In the genomic region with DNA sequence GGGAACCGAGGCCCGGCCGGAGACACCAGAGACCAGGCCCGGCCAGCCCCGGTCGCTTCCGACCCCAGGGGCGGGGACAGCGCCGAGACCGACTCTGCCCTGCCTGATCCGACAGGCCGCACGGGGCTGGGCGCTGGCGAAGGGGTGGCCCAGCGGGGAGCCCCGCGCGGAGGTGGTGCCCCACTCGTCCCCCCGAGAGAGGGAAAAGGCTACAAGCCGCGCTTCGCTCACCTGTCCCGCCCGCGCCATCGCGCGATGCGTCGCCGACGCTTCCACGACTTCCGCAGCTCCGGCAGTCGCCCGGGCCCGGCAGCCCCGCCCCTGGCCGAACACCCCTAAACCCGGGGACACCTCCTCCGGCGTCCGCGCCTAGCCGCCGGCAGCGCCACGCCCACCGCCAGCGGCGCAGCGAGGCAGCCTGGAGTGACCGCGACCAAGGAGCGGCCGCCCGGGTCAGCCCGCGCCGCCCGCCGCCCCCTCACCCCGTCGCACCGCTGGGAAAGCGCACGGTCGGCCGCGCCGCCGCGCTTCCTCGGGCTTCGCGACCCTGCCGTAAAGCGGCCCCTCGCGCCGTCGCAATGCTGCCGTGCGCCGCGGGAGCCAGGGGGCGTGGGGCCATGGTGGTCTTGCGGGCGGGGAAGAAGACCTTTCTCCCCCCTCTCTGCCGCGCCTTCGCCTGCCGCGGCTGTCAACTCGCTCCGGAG, we compare ENCODE assay signal across 1 cellular context.
TF ChIP-seq lines count a peak whose summit lies in the region.

A gene with protein sequence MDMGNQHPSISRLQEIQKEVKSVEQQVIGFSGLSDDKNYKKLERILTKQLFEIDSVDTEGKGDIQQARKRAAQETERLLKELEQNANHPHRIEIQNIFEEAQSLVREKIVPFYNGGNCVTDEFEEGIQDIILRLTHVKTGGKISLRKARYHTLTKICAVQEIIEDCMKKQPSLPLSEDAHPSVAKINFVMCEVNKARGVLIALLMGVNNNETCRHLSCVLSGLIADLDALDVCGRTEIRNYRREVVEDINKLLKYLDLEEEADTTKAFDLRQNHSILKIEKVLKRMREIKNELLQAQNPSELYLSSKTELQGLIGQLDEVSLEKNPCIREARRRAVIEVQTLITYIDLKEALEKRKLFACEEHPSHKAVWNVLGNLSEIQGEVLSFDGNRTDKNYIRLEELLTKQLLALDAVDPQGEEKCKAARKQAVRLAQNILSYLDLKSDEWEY (minus strand): TSS at position 273 of the 704 bp plus-strand sequence. CDS start 1,493 bp downstream, outside the sequence.
A gene with protein sequence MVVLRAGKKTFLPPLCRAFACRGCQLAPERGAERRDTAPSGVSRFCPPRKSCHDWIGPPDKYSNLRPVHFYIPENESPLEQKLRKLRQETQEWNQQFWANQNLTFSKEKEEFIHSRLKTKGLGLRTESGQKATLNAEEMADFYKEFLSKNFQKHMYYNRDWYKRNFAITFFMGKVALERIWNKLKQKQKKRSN (plus strand): TSS at position 576 of the 704 bp plus-strand sequence. CDS start 42 bp downstream, at position 618.

TF ChIP-seq in K562, 482 proteins besides CTCF, POLR2A, EP300 and RAD21 (continued from another document and continues in another):
- TF ChIP-seq ZNF518B (CRISPR knock-in tag; IDR thresholded peaks at IDR 0.05) (no peak), YY1 (IDR thresholded peaks at IDR 0.05; ENCODE audit: borderline replicate concordance in 1 of 3, control insufficient read depth in 1 of 3, extremely low read depth in 1 of 3, insufficient read depth in 3 of 3, insufficient read length in 1 of 3, insufficient replicate concordance in 2 of 3, low read depth in 1 of 3, low read length in 2 of 3) (peak in 1 of 3 experiments; percentile 53), HNRNPH1 (optimal IDR thresholded peaks at IDR 0.05; ENCODE audit: low read depth, low read length) (no peak), E2F5 (CRISPR knock-in tag; IDR thresholded peaks at IDR 0.05) (no peak), L3MBTL2 (IDR thresholded peaks at IDR 0.05) (no peak), HDAC1 (IDR thresholded peaks at IDR 0.05) (peak in 1 of 2 experiments; percentile 67; a peak in 2 of 4 replicates), PURB (CRISPR knock-in tag; IDR thresholded peaks at IDR 0.05; ENCODE audit: low read depth) (no peak), SREBF2 (CRISPR knock-in tag; IDR thresholded peaks at IDR 0.05) (no peak), ZNF609 (CRISPR knock-in tag; IDR thresholded peaks at IDR 0.05; ENCODE audit: borderline replicate concordance) (no peak), TCF3 (CRISPR knock-in tag; IDR thresholded peaks at IDR 0.05) (no peak), ZBTB17 (CRISPR knock-in tag; IDR thresholded peaks at IDR 0.05) (no peak), BDP1 (IDR thresholded peaks at IDR 0.05; ENCODE audit: insufficient read depth, insufficient read length) (no peak), DDX20 (tag; IDR thresholded peaks at IDR 0.05; ENCODE audit: low read depth) (no peak), SUPT5H (IDR thresholded peaks at IDR 0.05) (peak; percentile 60; the same call in 1 of the 2 replicates), MAZ (CRISPR knock-in tag; conservative IDR thresholded peaks at IDR 0.05 in 1 of 2, IDR thresholded peaks at IDR 0.05 in 1 of 2) (peak; percentile 70 to 90), ZNF239 (CRISPR knock-in tag; IDR thresholded peaks at IDR 0.05) (no peak), LARP7 (IDR thresholded peaks at IDR 0.05) (no peak), NFIX (CRISPR knock-in tag; IDR thresholded peaks at IDR 0.05; ENCODE audit: low read depth) (no peak), JUNB (CRISPR knock-in tag; conservative IDR thresholded peaks at IDR 0.05) (no peak), PTTG1 (tag; IDR thresholded peaks at IDR 0.05; ENCODE audit: low read depth) (no peak), XRCC4 (IDR thresholded peaks at IDR 0.05; ENCODE audit: extremely low read depth, insufficient read depth, insufficient read length) (no peak), SNIP1 (IDR thresholded peaks at IDR 0.05; ENCODE audit: low read depth) (no peak), CTBP1 (IDR thresholded peaks at IDR 0.05; ENCODE audit: borderline replicate concordance) (peak; percentile 95), ZNF75A (CRISPR knock-in tag; IDR thresholded peaks at IDR 0.05) (no peak), ZNF79 (CRISPR knock-in tag; IDR thresholded peaks at IDR 0.05; ENCODE audit: low read depth) (no peak), MAX (CRISPR knock-in tag; IDR thresholded peaks at IDR 0.05) (peak; percentile 55), ZNF384 (IDR thresholded peaks at IDR 0.05; ENCODE audit: low read depth, low read length) (no peak)
- TF ChIP-seq, protein P1, sequence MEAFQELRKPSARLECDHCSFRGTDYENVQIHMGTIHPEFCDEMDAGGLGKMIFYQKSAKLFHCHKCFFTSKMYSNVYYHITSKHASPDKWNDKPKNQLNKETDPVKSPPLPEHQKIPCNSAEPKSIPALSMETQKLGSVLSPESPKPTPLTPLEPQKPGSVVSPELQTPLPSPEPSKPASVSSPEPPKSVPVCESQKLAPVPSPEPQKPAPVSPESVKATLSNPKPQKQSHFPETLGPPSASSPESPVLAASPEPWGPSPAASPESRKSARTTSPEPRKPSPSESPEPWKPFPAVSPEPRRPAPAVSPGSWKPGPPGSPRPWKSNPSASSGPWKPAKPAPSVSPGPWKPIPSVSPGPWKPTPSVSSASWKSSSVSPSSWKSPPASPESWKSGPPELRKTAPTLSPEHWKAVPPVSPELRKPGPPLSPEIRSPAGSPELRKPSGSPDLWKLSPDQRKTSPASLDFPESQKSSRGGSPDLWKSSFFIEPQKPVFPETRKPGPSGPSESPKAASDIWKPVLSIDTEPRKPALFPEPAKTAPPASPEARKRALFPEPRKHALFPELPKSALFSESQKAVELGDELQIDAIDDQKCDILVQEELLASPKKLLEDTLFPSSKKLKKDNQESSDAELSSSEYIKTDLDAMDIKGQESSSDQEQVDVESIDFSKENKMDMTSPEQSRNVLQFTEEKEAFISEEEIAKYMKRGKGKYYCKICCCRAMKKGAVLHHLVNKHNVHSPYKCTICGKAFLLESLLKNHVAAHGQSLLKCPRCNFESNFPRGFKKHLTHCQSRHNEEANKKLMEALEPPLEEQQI (IDR thresholded peaks at IDR 0.05): no peak
- TF ChIP-seq, protein P2, sequence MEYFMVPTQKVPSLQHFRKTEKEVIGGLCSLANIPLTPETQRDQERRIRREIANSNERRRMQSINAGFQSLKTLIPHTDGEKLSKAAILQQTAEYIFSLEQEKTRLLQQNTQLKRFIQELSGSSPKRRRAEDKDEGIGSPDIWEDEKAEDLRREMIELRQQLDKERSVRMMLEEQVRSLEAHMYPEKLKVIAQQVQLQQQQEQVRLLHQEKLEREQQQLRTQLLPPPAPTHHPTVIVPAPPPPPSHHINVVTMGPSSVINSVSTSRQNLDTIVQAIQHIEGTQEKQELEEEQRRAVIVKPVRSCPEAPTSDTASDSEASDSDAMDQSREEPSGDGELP (CRISPR knock-in tag; IDR thresholded peaks at IDR 0.05; ENCODE audit: borderline replicate concordance): no peak
- TF ChIP-seq, protein P3, sequence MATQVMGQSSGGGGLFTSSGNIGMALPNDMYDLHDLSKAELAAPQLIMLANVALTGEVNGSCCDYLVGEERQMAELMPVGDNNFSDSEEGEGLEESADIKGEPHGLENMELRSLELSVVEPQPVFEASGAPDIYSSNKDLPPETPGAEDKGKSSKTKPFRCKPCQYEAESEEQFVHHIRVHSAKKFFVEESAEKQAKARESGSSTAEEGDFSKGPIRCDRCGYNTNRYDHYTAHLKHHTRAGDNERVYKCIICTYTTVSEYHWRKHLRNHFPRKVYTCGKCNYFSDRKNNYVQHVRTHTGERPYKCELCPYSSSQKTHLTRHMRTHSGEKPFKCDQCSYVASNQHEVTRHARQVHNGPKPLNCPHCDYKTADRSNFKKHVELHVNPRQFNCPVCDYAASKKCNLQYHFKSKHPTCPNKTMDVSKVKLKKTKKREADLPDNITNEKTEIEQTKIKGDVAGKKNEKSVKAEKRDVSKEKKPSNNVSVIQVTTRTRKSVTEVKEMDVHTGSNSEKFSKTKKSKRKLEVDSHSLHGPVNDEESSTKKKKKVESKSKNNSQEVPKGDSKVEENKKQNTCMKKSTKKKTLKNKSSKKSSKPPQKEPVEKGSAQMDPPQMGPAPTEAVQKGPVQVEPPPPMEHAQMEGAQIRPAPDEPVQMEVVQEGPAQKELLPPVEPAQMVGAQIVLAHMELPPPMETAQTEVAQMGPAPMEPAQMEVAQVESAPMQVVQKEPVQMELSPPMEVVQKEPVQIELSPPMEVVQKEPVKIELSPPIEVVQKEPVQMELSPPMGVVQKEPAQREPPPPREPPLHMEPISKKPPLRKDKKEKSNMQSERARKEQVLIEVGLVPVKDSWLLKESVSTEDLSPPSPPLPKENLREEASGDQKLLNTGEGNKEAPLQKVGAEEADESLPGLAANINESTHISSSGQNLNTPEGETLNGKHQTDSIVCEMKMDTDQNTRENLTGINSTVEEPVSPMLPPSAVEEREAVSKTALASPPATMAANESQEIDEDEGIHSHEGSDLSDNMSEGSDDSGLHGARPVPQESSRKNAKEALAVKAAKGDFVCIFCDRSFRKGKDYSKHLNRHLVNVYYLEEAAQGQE (CRISPR knock-in tag; IDR thresholded peaks at IDR 0.05; ENCODE audit: low read depth): 0 out of 2 replicates have a peak, but pooled peaks have one; percentile 39
- TF ChIP-seq, protein P4, sequence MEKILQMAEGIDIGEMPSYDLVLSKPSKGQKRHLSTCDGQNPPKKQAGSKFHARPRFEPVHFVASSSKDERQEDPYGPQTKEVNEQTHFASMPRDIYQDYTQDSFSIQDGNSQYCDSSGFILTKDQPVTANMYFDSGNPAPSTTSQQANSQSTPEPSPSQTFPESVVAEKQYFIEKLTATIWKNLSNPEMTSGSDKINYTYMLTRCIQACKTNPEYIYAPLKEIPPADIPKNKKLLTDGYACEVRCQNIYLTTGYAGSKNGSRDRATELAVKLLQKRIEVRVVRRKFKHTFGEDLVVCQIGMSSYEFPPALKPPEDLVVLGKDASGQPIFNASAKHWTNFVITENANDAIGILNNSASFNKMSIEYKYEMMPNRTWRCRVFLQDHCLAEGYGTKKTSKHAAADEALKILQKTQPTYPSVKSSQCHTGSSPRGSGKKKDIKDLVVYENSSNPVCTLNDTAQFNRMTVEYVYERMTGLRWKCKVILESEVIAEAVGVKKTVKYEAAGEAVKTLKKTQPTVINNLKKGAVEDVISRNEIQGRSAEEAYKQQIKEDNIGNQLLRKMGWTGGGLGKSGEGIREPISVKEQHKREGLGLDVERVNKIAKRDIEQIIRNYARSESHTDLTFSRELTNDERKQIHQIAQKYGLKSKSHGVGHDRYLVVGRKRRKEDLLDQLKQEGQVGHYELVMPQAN (IDR thresholded peaks at IDR 0.05; ENCODE audit: borderline replicate concordance): no peak
